In the genomic region with DNA sequence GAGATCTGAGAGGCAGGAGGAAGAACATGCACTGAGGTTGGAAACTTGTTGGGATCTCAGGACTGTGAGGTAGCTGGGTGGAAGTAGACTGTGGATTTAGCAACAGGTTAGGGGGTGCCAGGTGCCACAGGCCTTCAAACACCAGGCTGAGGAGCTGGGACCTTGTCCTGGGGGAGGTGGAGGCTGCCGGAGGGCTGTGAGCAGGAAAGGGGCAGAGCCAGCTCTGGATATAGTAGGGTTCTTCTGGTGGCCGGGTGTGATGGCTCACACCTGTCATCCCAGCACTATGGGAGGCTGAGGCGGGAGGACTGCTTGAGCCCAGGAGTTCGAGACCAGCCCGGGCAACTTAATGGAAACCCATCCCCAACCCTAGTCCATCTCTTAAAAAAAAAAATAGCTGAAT, we compare ENCODE assay signal across 9 cellular contexts. TPM values are rescaled to one million over a fixed set of nuclear protein-coding genes. Genes with fewer than 3 reads are reported as not detected.
DNase-seq lines count a peak whose midpoint lies in the region; ATAC-seq and TF ChIP-seq lines count a peak whose summit lies in the region.
"Had no signal": no experiment of that assay in that cellular context is flagged by ENCODE, and none has a peak within 500 bp of the region (broad histone marks: within the 10 kb centered on the region; RNA-seq: fewer than 3 reads in every experiment).

No MANE protein-coding gene starts in this region.

- ATAC-seq in psoas muscle (no peak), HG02610 (IDR thresholded peaks at IDR 0.05; ENCODE audit: unreplicated experiment) (no peak)

- H3K9me3 ChIP-seq in SK-N-MC (ENCODE audit: low read depth, low read length), result no peaks in the 10 kb centered on the region
- no peaks in the 10 kb centered on the region for H3K9me3 ChIP-seq in esophagus squamous epithelium
- no peaks in the 10 kb centered on the region for H3K9me3 ChIP-seq in psoas muscle

- WGBS in esophagus squamous epithelium, 2 donors, result 88 to 100% methylated on average over 1 to 2 of the region's 5 CpGs
- 67 to 85% (median 84%) methylated on average over 4 to 5 of the region's 5 CpGs for WGBS in psoas muscle, 3 donors

- peak overlapping the region; percentile 75 for H3K27ac Mint-ChIP-seq in Calu3 (ENCODE audit: unreplicated experiment)

- BruUV-seq in Calu3 (replicated peaks; lab: Mats Ljungman, UMichigan), result no TSS peak

- H3K27me3 ChIP-seq in esophagus squamous epithelium (no peaks in the 10 kb centered on the region), psoas muscle (ENCODE audit: insufficient read depth in 3 of 3, low read length in 2 of 3) (no peaks in the 10 kb centered on the region)

- CTCF ChIA-PET in Calu3 (lab: Charles Lee), result no interaction called here

- H3K9ac ChIP-seq in SK-N-MC (ENCODE audit: insufficient read length), result peak overlapping the region; percentile 45

- H3K4me3 ChIP-seq in SK-N-MC (no peak overlapping the region), esophagus squamous epithelium (peak overlapping the region in 2 of 4 donors; percentile 61 to 90), psoas muscle (peak overlapping the region; percentile 90)

- peaks cover 9% of the 10 kb centered on the region for H3K4me1 Mint-ChIP-seq in Calu3 (ENCODE audit: low read depth, unreplicated experiment)

- no peak for TF ChIP-seq POLR2A in esophagus squamous epithelium (IDR thresholded peaks at IDR 0.05)

- no peak overlapping the region for H3K4me3 Mint-ChIP-seq in Calu3 (ENCODE audit: low read depth, unreplicated experiment)

- TF ChIP-seq CTCF in Calu3 (IDR thresholded peaks at IDR 0.05; ENCODE audit: unreplicated experiment) (no peak), esophagus squamous epithelium (IDR thresholded peaks at IDR 0.05) (no peak), psoas muscle (IDR thresholded peaks at IDR 0.05) (no peak)

- H3K27me3 Mint-ChIP-seq in Calu3 (ENCODE audit: unreplicated experiment), result no peaks in the 10 kb centered on the region

- peaks cover 7% of the 10 kb centered on the region; the same call in 1 of the 2 replicates for H3K36me3 ChIP-seq in SK-N-MC (ENCODE audit: insufficient read depth, low read length)
- H3K36me3 ChIP-seq in esophagus squamous epithelium, result peaks cover 0 to 28% (median 0%) of the 10 kb centered on the region in 3 donors
- H3K36me3 ChIP-seq in psoas muscle (ENCODE audit: insufficient read depth in 1 of 2, low read depth in 1 of 2), result peaks cover 0 to 26% of the 10 kb centered on the region in 2 donors

- intact Hi-C loops in Calu3 (cut with micrococcal nuclease; ENCODE audit: unreplicated experiment), result no loop called here
- intact Hi-C loops in esophagus squamous epithelium (cut with DNase I), result loop anchor here (10.0 kb wide), 1 partner anchor 65 kb away; a partner anchor contains a TSS
- intact Hi-C loops in psoas muscle (cut with DNase I), result loop anchor here in 1 of 2 donors (5.0 to 10.0 kb wide), 4 partner anchors 43 to 315 kb away; a partner anchor contains a TSS

- H3K27ac ChIP-seq in SK-N-MC (peak overlapping the region; percentile 78), esophagus squamous epithelium (peak overlapping the region; percentile 68 to 94 (median 88)), psoas muscle (peak overlapping the region; percentile 88)

- no peaks in the 10 kb centered on the region for H3K9me3 Mint-ChIP-seq in Calu3 (ENCODE audit: low read depth, unreplicated experiment)

- peaks cover 13 to 48% (median 17%) of the 10 kb centered on the region in 3 donors for H3K4me1 ChIP-seq in esophagus squamous epithelium
- peaks cover 11% of the 10 kb centered on the region for H3K4me1 ChIP-seq in psoas muscle

- H3K36me3 Mint-ChIP-seq in Calu3 (ENCODE audit: insufficient read depth, unreplicated experiment), result peaks cover 33% of the 10 kb centered on the region

- no peak for DNase-seq in Calu3
- DNase-seq in SK-N-MC (ENCODE audit: low read depth, low spot score), result no peak
- DNase-seq in esophagus squamous epithelium (lab: John Stamatoyannopoulos, UW), result no peak
- no peak for DNase-seq in psoas muscle
- DNase-seq in islet precursor cell, result no peak
- no peak for DNase-seq in DMS53 treated with DMSO at 0.1 percent for 48 hours (lab: John Stamatoyannopoulos, UW; ENCODE audit: unreplicated experiment)
- no peak for DNase-seq in COLO829 (ENCODE audit: low spot score)
- DNase-seq: stimulated activated CD4-positive, alpha-beta T cell treated with anti-CD3 and anti-CD28 coated beads, Interleukin-2, amount 100 ng/mL, for 48 hours had no signal

RNA-seq across cellular contexts. Expression of a gene that starts 3.1 kb away (rescaled TPM):
- total RNA-seq in Calu3 (2022) (12.2 and 17.0 TPM in 2 replicates), esophagus squamous epithelium (10 to 100 TPM in 1 of 4 donors, 1 to 10 TPM in 3; 4.7 to 13.7 (median 8.1) TPM), psoas muscle (10 to 100 TPM; 20.9 to 33.7 (median 25.2) TPM)
- 10 to 100 TPM; 15.9 to 38.8 (median 28.6) TPM for polyA plus RNA-seq in psoas muscle

RNA-seq across cellular contexts. Expression of a gene that starts 8.1 kb away (rescaled TPM):
- total RNA-seq in Calu3 (2022) (89.7 and 95.8 TPM in 2 replicates), esophagus squamous epithelium (10 to 100 TPM; 16.9 to 27.7 (median 23.9) TPM), psoas muscle (10 to 100 TPM; 43.0 to 97.8 (median 69.7) TPM)
- 100 to 1,000 TPM in 1 of 3 donors, 10 to 100 TPM in 2; 24.5 to 125 (median 92.5) TPM for polyA plus RNA-seq in psoas muscle

RNA-seq across cellular contexts. Expression of a gene that starts 41.0 kb away (rescaled TPM):
- total RNA-seq in Calu3 (2022) (231 and 256 TPM in 2 replicates), esophagus squamous epithelium (10 to 100 TPM; 31.3 to 57.0 (median 45.2) TPM), psoas muscle (100 to 1,000 TPM in 3 of 4 donors, 10 to 100 TPM in 1; 93.2 to 189 (median 151) TPM)
- polyA plus RNA-seq in psoas muscle, result 100 to 1,000 TPM in 2 of 3 donors, 10 to 100 TPM in 1; 72.1 to 122 (median 106) TPM

RNA-seq across cellular contexts. Expression of a gene that starts 43.2 kb away (rescaled TPM):
- 80.1 and 89.0 TPM in 2 replicates for total RNA-seq in Calu3 (2022)
- total RNA-seq in esophagus squamous epithelium, result 10 to 100 TPM; 50.7 to 77.8 (median 65.8) TPM
- total RNA-seq in psoas muscle, result 100 to 1,000 TPM in 1 of 4 donors, 10 to 100 TPM in 3; 79.1 to 102 (median 84.3) TPM
- 10 to 100 TPM; 58.2 to 81.7 (median 69.6) TPM for polyA plus RNA-seq in psoas muscle

RNA-seq across cellular contexts. Expression of a gene that starts 46.9 kb away (rescaled TPM):
- total RNA-seq in Calu3 (2022) (not detected in 2 replicates), esophagus squamous epithelium (not detected), psoas muscle (under 1 TPM in 1 of 4 donors, not detected in 3; 0.24 TPM)
- under 1 TPM; 0.18 to 0.27 (median 0.18) TPM for polyA plus RNA-seq in psoas muscle
